Comparison of ENCODE assay signal across 12 cellular contexts in the genomic region with DNA sequence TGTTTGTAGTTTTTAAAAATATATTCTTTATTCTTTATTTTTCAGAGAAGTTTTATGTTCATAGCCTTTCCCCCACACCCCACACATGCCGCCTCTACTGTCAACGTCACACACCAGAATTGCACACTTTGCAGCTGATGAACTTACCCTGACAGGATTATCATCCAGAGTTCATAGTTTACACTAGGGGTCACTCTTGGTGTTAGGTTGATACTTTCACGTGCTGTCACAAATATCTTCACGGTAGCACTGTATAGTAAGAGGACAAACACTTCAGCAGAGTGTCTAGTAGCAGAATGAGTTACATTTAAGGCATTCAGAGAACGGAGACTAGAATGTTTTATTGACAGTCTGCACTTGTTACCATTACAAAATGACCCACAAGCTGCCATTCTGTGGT. TPM values are rescaled to one million over a fixed set of nuclear protein-coding genes. Genes with fewer than 3 reads are reported as not detected.
DNase-seq lines count a peak whose midpoint lies in the region; ATAC-seq, FAIRE-seq and TF ChIP-seq lines count a peak whose summit lies in the region.
"Had no signal": no experiment of that assay in that cellular context is flagged by ENCODE, and none has a peak within 500 bp of the region (broad histone marks: within the 10 kb centered on the region; RNA-seq: fewer than 3 reads in every experiment).

No MANE protein-coding gene starts in this region.

- no peak overlapping the region for H3K4me3 ChIP-seq in lower lobe of right lung
- H3K4me3 ChIP-seq: esophagus muscularis mucosa had no signal

- H3K36me3 ChIP-seq in lower lobe of right lung = no peaks in the 10 kb centered on the region
- H3K36me3 ChIP-seq: esophagus muscularis mucosa had no signal

- intact Hi-C loops in lower lobe of right lung (cut with DNase I) = no loop called here

- peaks cover 4% of the 10 kb centered on the region for H3K27me3 ChIP-seq in lower lobe of right lung (ENCODE audit: low read depth)

- peak; percentile 94 for FAIRE-seq in HTR-8/SVneo (lab: Jason Lieb, UNC)

- DNase-seq in EL (peak; percentile 19), HTR-8/SVneo (ENCODE audit: insufficient read length, low spot score) (peak; percentile 46), SW480 (ENCODE audit: low spot score) (peak; percentile 74), lower lobe of right lung (no peak), GM19240 (ENCODE audit: insufficient read length, low spot score) (no peak), NCI-H1436 treated with DMSO at 0.1 percent for 48 hours (lab: John Stamatoyannopoulos, UW) (no peak), C1 segment of cervical spinal cord (lab: John Stamatoyannopoulos, UW) (no peak), NCI-H69 (lab: John Stamatoyannopoulos, UW) (no peak)
- DNase-seq: naive B cell, SK-N-SH had no signal

- TF ChIP-seq CTCF in lower lobe of right lung (IDR thresholded peaks at IDR 0.05) = no peak

- H3K27ac ChIP-seq in lower lobe of right lung = no peak overlapping the region
- H3K27ac ChIP-seq: esophagus muscularis mucosa had no signal

- ATAC-seq in lower lobe of right lung = peak; percentile 66 to 84
- ATAC-seq: activated naive CD4-positive, alpha-beta T cell treated with anti-CD3 and anti-CD28 coated beads, Interleukin-2, amount 50 U/mL, for 72 hours had no signal

- H3K4me1 ChIP-seq in lower lobe of right lung = no peaks in the 10 kb centered on the region
- H3K4me1 ChIP-seq: esophagus muscularis mucosa had no signal

- no peaks in the 10 kb centered on the region for H3K9me3 ChIP-seq in lower lobe of right lung
- H3K9me3 ChIP-seq: esophagus muscularis mucosa, SK-N-SH had no signal

RNA-seq across cellular contexts. Expression of a gene that starts 5.2 kb away (rescaled TPM):
- not detected for total RNA-seq in lower lobe of right lung
- total RNA-seq: activated naive CD4-positive, alpha-beta T cell treated with anti-CD3 and anti-CD28 coated beads, Interleukin-2, amount 50 U/mL, for 72 hours; esophagus muscularis mucosa had no signal

RNA-seq across cellular contexts. Expression of a gene that starts 20.8 kb away (rescaled TPM):
- total RNA-seq in lower lobe of right lung = 0.30 TPM
- total RNA-seq: activated naive CD4-positive, alpha-beta T cell treated with anti-CD3 and anti-CD28 coated beads, Interleukin-2, amount 50 U/mL, for 72 hours had no signal

RNA-seq across cellular contexts. Expression of a gene that starts 30.8 kb away (rescaled TPM):
- not detected for total RNA-seq in lower lobe of right lung
- total RNA-seq: activated naive CD4-positive, alpha-beta T cell treated with anti-CD3 and anti-CD28 coated beads, Interleukin-2, amount 50 U/mL, for 72 hours; esophagus muscularis mucosa had no signal

RNA-seq across cellular contexts. Expression of a gene that starts 48.6 kb away (rescaled TPM):
- total RNA-seq in lower lobe of right lung = not detected
- total RNA-seq: activated naive CD4-positive, alpha-beta T cell treated with anti-CD3 and anti-CD28 coated beads, Interleukin-2, amount 50 U/mL, for 72 hours; esophagus muscularis mucosa had no signal

RNA-seq across cellular contexts. Expression of a gene that starts 50.7 kb away (rescaled TPM):
- not detected for total RNA-seq in lower lobe of right lung
- total RNA-seq: activated naive CD4-positive, alpha-beta T cell treated with anti-CD3 and anti-CD28 coated beads, Interleukin-2, amount 50 U/mL, for 72 hours; esophagus muscularis mucosa had no signal

Comparison
In these comparisons a context has a peak if more than half of its experiments do, and no peak if none do; other contexts are left out.
1. DNase-seq: peak in EL (single experiment), HTR-8/SVneo (single experiment) and SW480 (single experiment); none in lower lobe of right lung (single experiment), GM19240 (single experiment), NCI-H1436 treated with DMSO at 0.1 percent for 48 hours (single experiment), C1 segment of cervical spinal cord (0 of 14) and NCI-H69 (single experiment).